ENCODE assay signal across 16 cellular contexts in the genomic region with DNA sequence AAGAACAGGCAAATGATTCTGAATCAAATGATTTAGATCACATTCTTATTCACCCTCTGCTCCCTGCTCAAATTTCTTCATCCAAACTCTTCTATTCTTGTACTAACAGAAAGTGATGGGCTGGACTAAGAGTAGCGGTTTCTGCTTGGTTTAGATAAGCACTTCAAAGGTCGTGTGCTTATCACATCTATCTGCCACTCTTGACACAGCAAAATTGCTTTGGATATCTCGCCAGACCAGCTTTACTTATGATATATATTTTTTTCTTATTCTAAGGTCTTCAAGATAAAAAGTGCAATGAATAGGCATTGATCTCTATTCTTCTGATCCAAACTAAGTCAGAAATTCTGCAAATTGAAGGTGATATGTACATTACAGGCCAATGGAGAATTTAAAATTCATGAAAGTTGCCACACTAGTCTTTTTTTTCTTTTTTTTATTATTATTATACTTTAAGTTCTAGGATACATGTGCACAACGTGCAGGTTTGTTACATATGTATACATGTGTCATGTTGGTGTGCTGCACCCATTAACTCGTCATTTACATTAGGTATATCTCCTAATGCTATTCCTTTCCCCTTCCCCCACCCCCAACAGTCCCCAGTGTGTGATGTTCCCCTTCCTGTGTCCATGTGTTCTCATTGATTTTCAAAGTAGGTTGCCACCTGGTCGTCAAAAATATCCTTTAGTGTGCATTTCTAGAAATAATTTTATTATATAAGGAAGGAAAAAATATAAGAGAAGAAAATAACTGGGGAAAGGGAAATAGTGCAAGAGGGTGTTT.
"Had no signal": no experiment of that assay in that cellular context is flagged by ENCODE, and none has a peak within 500 bp of the region (broad histone marks: within the 10 kb centered on the region; RNA-seq: fewer than 3 reads in every experiment).

No MANE protein-coding gene starts in this region.

- ATAC-seq: effector memory CD8-positive, alpha-beta T cell; left cardiac atrium; left lung; mucosa of descending colon; naive thymus-derived CD4-positive, alpha-beta T cell; right lobe of liver; stimulated activated naive CD8-positive, alpha-beta T cell treated with anti-CD3 and anti-CD28 coated beads, Interleukin-15, amount 100 ng/mL, for 72 hours; upper lobe of right lung had no signal

- DNase-seq: cortex of kidney; effector memory CD8-positive, alpha-beta T cell; left cardiac atrium; left lung; mesenchymal stem cell; mucosa of descending colon; naive thymus-derived CD4-positive, alpha-beta T cell; right lobe of liver; stimulated activated CD4-positive, alpha-beta T cell treated with anti-CD3 and anti-CD28 coated beads, Interleukin-12 subunit alpha, Interleukin-12 subunit beta, amount 100 ng/mL, for 4 hours; stimulated activated CD4-positive, alpha-beta T cell treated with anti-CD3 and anti-CD28 coated beads, Interleukin-1b, Interleukin-23, amount 100 ng/mL, for 48 hours; stimulated activated CD4-positive, alpha-beta T cell treated with anti-CD3 and anti-CD28 coated beads, Interleukin-4, amount 100 ng/mL, for 1 hour; stimulated activated CD8-positive, alpha-beta memory T cell treated with anti-CD3 and anti-CD28 coated beads, Interleukin-4, amount 100 ng/mL, for 48 hours; stimulated activated naive CD4-positive, alpha-beta T cell; stimulated activated naive CD8-positive, alpha-beta T cell treated with anti-CD3 and anti-CD28 coated beads, Interleukin-15, amount 100 ng/mL, for 72 hours; transverse colon; upper lobe of right lung had no signal
